ENCODE assay signal across 1 cellular context in genomic region chr5:134245692-134246091, GRCh38.
TF ChIP-seq lines count a peak whose summit lies in the region.

No MANE protein-coding gene starts in this region.

TF ChIP-seq in H1, 55 proteins besides CTCF, POLR2A, EP300 and RAD21:
- no peak for TF ChIP-seq JUND (IDR thresholded peaks at IDR 0.05; ENCODE audit: low read length)
